ENCODE assay signal across 8 cellular contexts in the genomic region with DNA sequence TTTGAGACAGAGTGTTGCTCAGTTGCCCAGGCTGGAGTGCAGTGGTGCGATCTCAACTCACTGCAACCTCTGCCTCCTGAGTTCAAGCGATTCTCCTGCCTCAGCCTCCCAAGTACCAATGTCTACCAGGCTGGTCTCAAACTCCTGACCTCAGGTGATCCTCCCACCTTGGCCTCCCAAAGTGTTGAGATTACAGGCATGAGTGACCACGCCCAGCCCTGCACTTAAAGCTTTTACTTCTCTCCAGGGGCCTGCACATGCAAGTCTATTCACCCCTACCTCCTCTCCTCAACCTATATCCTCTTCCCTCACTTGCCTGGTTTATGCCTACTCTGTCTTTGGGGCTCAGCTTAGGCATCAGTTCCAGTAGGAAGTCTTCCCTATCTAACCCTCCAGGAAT. TPM values are rescaled to one million over a fixed set of nuclear protein-coding genes. Genes with fewer than 3 reads are reported as not detected.
DNase-seq lines count a peak whose midpoint lies in the region; ATAC-seq and TF ChIP-seq lines count a peak whose summit lies in the region.
"Not testable (repeated sequence)": the region's sequence is repeated elsewhere in the genome, so short reads cannot be mapped to it uniquely, and the experiment has no call there.
"Had no signal": no experiment of that assay in that cellular context is flagged by ENCODE, and none has a peak within 500 bp of the region (broad histone marks: within the 10 kb centered on the region; RNA-seq: fewer than 3 reads in every experiment).

No MANE protein-coding gene starts in this region.

- H3K4me1 Mint-ChIP-seq in T-helper 1 cell treated with Interleukin-12 subunit alpha and Interleukin-12 subunit beta and Interleukin-4 antibody, amounts not matched to agents 30 μg/mL and 1 μg/mL, for 36 hours (ENCODE audit: low read depth), result peaks cover 80% of the 10 kb centered on the region
- H3K4me1 Mint-ChIP-seq in activated CD4-positive, alpha-beta memory T cell treated with anti-CD3 and anti-CD28 coated beads, Interleukin-2, amount 10 ng/mL, durations not matched to agents 7 days and 5 days, result peaks cover 91% of the 10 kb centered on the region
- peaks cover 83% of the 10 kb centered on the region for H3K4me1 Mint-ChIP-seq in activated T-helper 1 cell treated with anti-CD3 and anti-CD28 coated beads, Interleukin-12 subunit alpha, Interleukin-12 subunit beta, Interleukin-2, Interleukin-4 antibody, amounts not matched to agents 30 ng/mL and 10 ng/mL and 1 ng/mL, durations not matched to agents 14 hours and 24 hours and 36 hours (ENCODE audit: low read depth)
- peaks cover 94% of the 10 kb centered on the region for H3K4me1 Mint-ChIP-seq in activated naive CD8-positive, alpha-beta T cell (ENCODE audit: low read depth)
- H3K4me1 Mint-ChIP-seq in effector memory CD8-positive, alpha-beta T cell (ENCODE audit: low read depth in 2 of 2), result peaks cover 66 to 80% of the 10 kb centered on the region in 2 donors

- H3K9ac ChIP-seq in DND-41 (ENCODE audit: low read depth, low read length), result not testable (repeated sequence)

- H3K4me1 ChIP-seq in DND-41 (ENCODE audit: insufficient read depth, low read length) (peaks cover 59% of the 10 kb centered on the region), neutrophil (ENCODE audit: control insufficient read depth in 1 of 2, insufficient read depth in 1 of 2, low read depth in 1 of 2, low read length in 1 of 2) (peaks cover 64 to 78% of the 10 kb centered on the region in 2 experiments)

- not testable (repeated sequence) for H2AFZ ChIP-seq in DND-41 (ENCODE audit: low read depth, low read length)

- H3K4me3 ChIP-seq in DND-41 (ENCODE audit: low read depth in 1 of 2, low read length in 2 of 2); neutrophil (ENCODE audit: low read depth in 1 of 2, low read length in 1 of 2): not testable (repeated sequence)

- not testable (repeated sequence) for H4K20me1 ChIP-seq in DND-41 (ENCODE audit: insufficient read depth, low read length)

- POLR2A ChIA-PET in activated CD4-positive, alpha-beta memory T cell treated with anti-CD3 and anti-CD28 coated beads, Interleukin-2, amount 10 ng/mL, durations not matched to agents 7 days and 5 days (lab: Charles Lee), result interaction anchor here (1.3 to 11.9 kb wide), 8 partner anchors 9 to 37 kb away, joined by 3 to 508 read pairs (median 36); no protein-coding TSS in a partner anchor

- H3K27ac Mint-ChIP-seq in T-helper 1 cell treated with Interleukin-12 subunit alpha and Interleukin-12 subunit beta and Interleukin-4 antibody, amounts not matched to agents 30 μg/mL and 1 μg/mL, for 36 hours, result peak overlapping the region; percentile 77
- H3K27ac Mint-ChIP-seq in activated CD4-positive, alpha-beta memory T cell treated with anti-CD3 and anti-CD28 coated beads, Interleukin-2, amount 10 ng/mL, durations not matched to agents 7 days and 5 days, result peak overlapping the region; percentile 92
- H3K27ac Mint-ChIP-seq in activated T-helper 1 cell treated with anti-CD3 and anti-CD28 coated beads, Interleukin-12 subunit alpha, Interleukin-12 subunit beta, Interleukin-2, Interleukin-4 antibody, amounts not matched to agents 30 ng/mL and 10 ng/mL and 1 ng/mL, durations not matched to agents 14 hours and 24 hours and 36 hours, result peak overlapping the region; percentile 77
- H3K27ac Mint-ChIP-seq in activated naive CD8-positive, alpha-beta T cell, result peak overlapping the region; percentile 91
- H3K27ac Mint-ChIP-seq in effector memory CD8-positive, alpha-beta T cell, result peak overlapping the region; percentile 82 to 94

- peak overlapping the region; percentile 70 for H3K4me3 Mint-ChIP-seq in T-helper 1 cell treated with Interleukin-12 subunit alpha and Interleukin-12 subunit beta and Interleukin-4 antibody, amounts not matched to agents 30 μg/mL and 1 μg/mL, for 36 hours
- H3K4me3 Mint-ChIP-seq in activated CD4-positive, alpha-beta memory T cell treated with anti-CD3 and anti-CD28 coated beads, Interleukin-2, amount 10 ng/mL, durations not matched to agents 7 days and 5 days, result peak overlapping the region; percentile 65
- peak overlapping the region; percentile 78 for H3K4me3 Mint-ChIP-seq in activated T-helper 1 cell treated with anti-CD3 and anti-CD28 coated beads, Interleukin-12 subunit alpha, Interleukin-12 subunit beta, Interleukin-2, Interleukin-4 antibody, amounts not matched to agents 30 ng/mL and 10 ng/mL and 1 ng/mL, durations not matched to agents 14 hours and 24 hours and 36 hours
- H3K4me3 Mint-ChIP-seq in activated naive CD8-positive, alpha-beta T cell, result peak overlapping the region; percentile 84
- peak overlapping the region; percentile 63 to 69 for H3K4me3 Mint-ChIP-seq in effector memory CD8-positive, alpha-beta T cell

- TF ChIP-seq CTCF in DND-41 (IDR thresholded peaks at IDR 0.05; ENCODE audit: borderline replicate concordance, extremely low read depth, low read length, poor library complexity, severe bottlenecking); neutrophil (IDR thresholded peaks at IDR 0.05): not testable (repeated sequence)

- not testable (repeated sequence) for H3K27me3 Mint-ChIP-seq in T-helper 1 cell treated with Interleukin-12 subunit alpha and Interleukin-12 subunit beta and Interleukin-4 antibody, amounts not matched to agents 30 μg/mL and 1 μg/mL, for 36 hours (ENCODE audit: low read depth); activated CD4-positive, alpha-beta memory T cell treated with anti-CD3 and anti-CD28 coated beads, Interleukin-2, amount 10 ng/mL, durations not matched to agents 7 days and 5 days; activated T-helper 1 cell treated with anti-CD3 and anti-CD28 coated beads, Interleukin-12 subunit alpha, Interleukin-12 subunit beta, Interleukin-2, Interleukin-4 antibody, amounts not matched to agents 30 ng/mL and 10 ng/mL and 1 ng/mL, durations not matched to agents 14 hours and 24 hours and 36 hours (ENCODE audit: insufficient read depth); activated naive CD8-positive, alpha-beta T cell; effector memory CD8-positive, alpha-beta T cell

- peak overlapping the region; percentile 65 for H3K27ac ChIP-seq in DND-41 (ENCODE audit: low read length)
- H3K27ac ChIP-seq in neutrophil, result peak overlapping the region; percentile 82

- CTCF ChIA-PET in activated CD4-positive, alpha-beta memory T cell treated with anti-CD3 and anti-CD28 coated beads, Interleukin-2, amount 10 ng/mL, durations not matched to agents 7 days and 5 days (lab: Charles Lee), result interaction anchor here (0.8 to 6.2 kb wide), 8 partner anchors 10 to 104 kb away, joined by 3 to 71 read pairs (median 6); no protein-coding TSS in a partner anchor

- not testable (repeated sequence) for H3K36me3 ChIP-seq in DND-41 (ENCODE audit: insufficient read depth, low read length)
- peaks cover 51% of the 10 kb centered on the region for H3K36me3 ChIP-seq in neutrophil

- H3K9me3 ChIP-seq in DND-41 (ENCODE audit: insufficient read depth, low read length, severe bottlenecking); neutrophil: not testable (repeated sequence)

- H3K36me3 Mint-ChIP-seq in T-helper 1 cell treated with Interleukin-12 subunit alpha and Interleukin-12 subunit beta and Interleukin-4 antibody, amounts not matched to agents 30 μg/mL and 1 μg/mL, for 36 hours (ENCODE audit: low read depth), result peaks cover 44% of the 10 kb centered on the region
- H3K36me3 Mint-ChIP-seq in activated CD4-positive, alpha-beta memory T cell treated with anti-CD3 and anti-CD28 coated beads, Interleukin-2, amount 10 ng/mL, durations not matched to agents 7 days and 5 days (ENCODE audit: low read depth), result peaks cover 51% of the 10 kb centered on the region
- peaks cover 25% of the 10 kb centered on the region for H3K36me3 Mint-ChIP-seq in activated T-helper 1 cell treated with anti-CD3 and anti-CD28 coated beads, Interleukin-12 subunit alpha, Interleukin-12 subunit beta, Interleukin-2, Interleukin-4 antibody, amounts not matched to agents 30 ng/mL and 10 ng/mL and 1 ng/mL, durations not matched to agents 14 hours and 24 hours and 36 hours (ENCODE audit: low read depth)
- not testable (repeated sequence) for H3K36me3 Mint-ChIP-seq in activated naive CD8-positive, alpha-beta T cell
- peaks cover 34% of the 10 kb centered on the region for H3K36me3 Mint-ChIP-seq in effector memory CD8-positive, alpha-beta T cell (ENCODE audit: insufficient read depth)

- intact Hi-C loops in activated T-helper 1 cell treated with anti-CD3 and anti-CD28 coated beads, Interleukin-12 subunit alpha, Interleukin-12 subunit beta, Interleukin-2, Interleukin-4 antibody, amounts not matched to agents 30 ng/mL and 10 ng/mL and 1 ng/mL, durations not matched to agents 14 hours and 24 hours and 36 hours (cut with micrococcal nuclease), result loop anchor here (5.0 to 10.0 kb wide), 5 partner anchors 107 to 1655 kb away; partner anchors contain the start of genes RICTOR and RPL37

- ATAC-seq in DND-41 (ENCODE audit: insufficient read depth, low read depth); effector memory CD8-positive, alpha-beta T cell (replicated peaks): not testable (repeated sequence)

- not testable (repeated sequence) for H3K79me2 ChIP-seq in DND-41 (ENCODE audit: insufficient read depth, low read length)

- DNase-seq in DND-41; activated CD4-positive, alpha-beta memory T cell treated with anti-CD3 and anti-CD28 coated beads, Interleukin-2, amount 10 ng/mL, durations not matched to agents 7 days and 5 days; activated T-helper 1 cell treated with anti-CD3 and anti-CD28 coated beads, Interleukin-12 subunit alpha, Interleukin-12 subunit beta, Interleukin-2, Interleukin-4 antibody, amounts not matched to agents 30 ng/mL and 10 ng/mL and 1 ng/mL, durations not matched to agents 14 hours and 24 hours and 36 hours (ENCODE audit: low spot score); effector memory CD8-positive, alpha-beta T cell: not testable (repeated sequence)

- H3K9me3 Mint-ChIP-seq in T-helper 1 cell treated with Interleukin-12 subunit alpha and Interleukin-12 subunit beta and Interleukin-4 antibody, amounts not matched to agents 30 μg/mL and 1 μg/mL, for 36 hours; activated CD4-positive, alpha-beta memory T cell treated with anti-CD3 and anti-CD28 coated beads, Interleukin-2, amount 10 ng/mL, durations not matched to agents 7 days and 5 days; activated T-helper 1 cell treated with anti-CD3 and anti-CD28 coated beads, Interleukin-12 subunit alpha, Interleukin-12 subunit beta, Interleukin-2, Interleukin-4 antibody, amounts not matched to agents 30 ng/mL and 10 ng/mL and 1 ng/mL, durations not matched to agents 14 hours and 24 hours and 36 hours; activated naive CD8-positive, alpha-beta T cell (ENCODE audit: low read depth); effector memory CD8-positive, alpha-beta T cell: not testable (repeated sequence)

- H3K27me3 ChIP-seq in DND-41 (ENCODE audit: insufficient read depth, low read length, poor library complexity); neutrophil: not testable (repeated sequence)

- H3K4me2 ChIP-seq in DND-41 (ENCODE audit: insufficient read depth, low read length), result not testable (repeated sequence)

RNA-seq across cellular contexts. Expression of gene FYB1, which starts 39.8 kb away (rescaled TPM):
- total RNA-seq in activated CD4-positive, alpha-beta memory T cell treated with anti-CD3 and anti-CD28 coated beads, Interleukin-2, amount 10 ng/mL, durations not matched to agents 7 days and 5 days, result 100 to 1,000 TPM; 260 to 270 TPM
- 100 and 107 TPM in 2 replicates for total RNA-seq in activated T-helper 1 cell treated with anti-CD3 and anti-CD28 coated beads, Interleukin-12 subunit alpha, Interleukin-12 subunit beta, Interleukin-2, Interleukin-4 antibody, amounts not matched to agents 30 ng/mL and 10 ng/mL and 1 ng/mL, durations not matched to agents 14 hours and 24 hours and 36 hours
- total RNA-seq: GM23338 had no signal
